In the genomic region with DNA sequence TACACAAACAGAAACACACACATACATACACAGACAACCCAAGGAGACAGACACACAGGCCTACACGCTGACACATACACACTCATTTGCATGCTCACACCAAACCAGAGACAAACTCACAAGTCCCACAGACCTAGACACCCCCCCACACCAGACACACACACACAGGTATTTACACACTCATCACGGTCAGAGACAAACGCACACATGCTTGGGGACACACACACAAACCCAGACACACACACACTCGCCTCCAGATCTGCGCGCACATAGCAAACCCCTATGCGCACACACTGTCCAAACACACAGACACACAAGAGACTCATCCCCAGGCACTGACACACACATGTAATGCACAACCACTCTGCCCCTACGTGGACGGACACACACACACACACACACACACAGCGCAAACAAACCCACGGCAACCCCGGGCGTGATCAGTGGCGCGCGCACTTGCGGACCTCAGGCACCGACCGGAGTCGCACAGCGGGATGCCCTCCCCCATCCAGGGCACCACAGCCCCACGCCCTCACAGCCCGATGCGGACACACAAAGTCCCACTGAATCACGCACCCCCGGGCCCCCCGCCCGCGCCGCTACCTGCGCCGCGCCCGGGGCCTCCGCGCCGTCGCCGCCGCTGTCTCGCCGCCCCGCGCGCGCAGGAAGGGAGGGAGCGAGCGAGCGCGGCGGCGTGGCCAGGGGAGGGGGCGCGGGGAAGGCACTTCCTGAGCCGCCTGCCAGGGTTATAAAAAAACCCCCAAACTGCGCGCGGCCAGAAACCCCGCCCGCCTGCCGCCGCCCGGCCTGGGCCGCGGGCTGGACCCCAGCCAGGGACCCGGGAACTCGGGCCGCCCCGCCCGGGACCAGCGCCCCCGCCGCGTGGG, we compare ENCODE assay signal across 8 cellular contexts. TPM values are rescaled to one million over a fixed set of nuclear protein-coding genes. Genes with fewer than 3 reads are reported as not detected.
DNase-seq lines count a peak whose midpoint lies in the region; ATAC-seq and TF ChIP-seq lines count a peak whose summit lies in the region.

A gene (minus strand): TSS at position 675 of the 887 bp plus-strand sequence. CDS start 5,005 bp downstream, outside the sequence.

- TF ChIP-seq CTCF in fibroblast of villous mesenchyme (IDR thresholded peaks at IDR 0.05; ENCODE audit: insufficient read depth, low read depth, low read length) = no peak

- DNase-seq in activated T-cell treated with anti-CD3 and anti-CD28 coated beads for 1 hour (ENCODE audit: low read depth) (peak; percentile 27), activated T-cell treated with anti-CD3 and anti-CD28 coated beads for 4 hours (no peak), fibroblast of villous mesenchyme (ENCODE audit: low read depth) (peak; percentile 41), occipital lobe (lab: John Stamatoyannopoulos, UW) (no peak), LoVo (ENCODE audit: low spot score) (no peak), NCI-H2196 treated with DMSO at 0.1 percent for 48 hours (lab: John Stamatoyannopoulos, UW; ENCODE audit: unreplicated experiment) (no peak)

- H3K4me3 Mint-ChIP-seq in activated T-helper 17 cell treated with anti-CD3 and anti-CD28 coated beads, Interleukin-2, amount 50 U/mL, for 72 hours = peak within 1 kb of the TSS; percentile 94

- peaks cover 22% of the 10 kb centered on the region for H3K4me1 Mint-ChIP-seq in activated T-helper 17 cell treated with anti-CD3 and anti-CD28 coated beads, Interleukin-2, amount 50 U/mL, for 72 hours

- peak within 1 kb of the TSS; percentile 82 for H3K27ac Mint-ChIP-seq in activated T-helper 17 cell treated with anti-CD3 and anti-CD28 coated beads, Interleukin-2, amount 50 U/mL, for 72 hours

- peak; percentile 47 for ATAC-seq in activated T-helper 17 cell treated with anti-CD3 and anti-CD28 coated beads, Interleukin-2, amount 50 U/mL, for 72 hours (replicated peaks)
- ATAC-seq in GM21619 (IDR thresholded peaks at IDR 0.05; ENCODE audit: unreplicated experiment) = no peak

- H3K9me3 Mint-ChIP-seq in activated T-helper 17 cell treated with anti-CD3 and anti-CD28 coated beads, Interleukin-2, amount 50 U/mL, for 72 hours = no peaks in the 10 kb centered on the region

- H3K36me3 Mint-ChIP-seq in activated T-helper 17 cell treated with anti-CD3 and anti-CD28 coated beads, Interleukin-2, amount 50 U/mL, for 72 hours (ENCODE audit: low read depth) = no peaks in the 10 kb centered on the region

- H3K4me3 ChIP-seq in fibroblast of villous mesenchyme (ENCODE audit: low read depth, low read length) = peak within 1 kb of the TSS; percentile 83

- peaks cover 5% of the 10 kb centered on the region for H3K27me3 Mint-ChIP-seq in activated T-helper 17 cell treated with anti-CD3 and anti-CD28 coated beads, Interleukin-2, amount 50 U/mL, for 72 hours

RNA-seq across cellular contexts. Expression of the gene that starts here (rescaled TPM):
- total RNA-seq in activated T-helper 17 cell treated with anti-CD3 and anti-CD28 coated beads, Interleukin-2, amount 50 U/mL, for 72 hours = 1 to 10 TPM; 2.5 to 7.4 TPM
- 7.3 and 19.3 TPM in 2 replicates for total RNA-seq in fibroblast of villous mesenchyme
- 46.0 TPM for total RNA-seq in occipital lobe

Comparison
In these comparisons a context has a peak if more than half of its experiments do, and no peak if none do; other contexts are left out.
1. DNase-seq: peak in activated T-cell treated with anti-CD3 and anti-CD28 coated beads for 1 hour (single experiment) and fibroblast of villous mesenchyme (single experiment); none in activated T-cell treated with anti-CD3 and anti-CD28 coated beads for 4 hours (single experiment), occipital lobe (single experiment), LoVo (single experiment) and NCI-H2196 treated with DMSO at 0.1 percent for 48 hours (single experiment).